In genomic region chr9:129451669-129452068, GRCh38 we compare ENCODE assay signal across 15 cellular contexts.
DNase-seq lines count a peak whose midpoint lies in the region; ATAC-seq and TF ChIP-seq lines count a peak whose summit lies in the region.
"Had no signal": no experiment of that assay in that cellular context is flagged by ENCODE, and none has a peak within 500 bp of the region (broad histone marks: within the 10 kb centered on the region; RNA-seq: fewer than 3 reads in every experiment).

No MANE protein-coding gene starts in this region.

- no peak for ATAC-seq in Panc1
- ATAC-seq in stimulated activated effector memory CD8-positive, alpha-beta T cell treated with anti-CD3 and anti-CD28 coated beads, Interleukin-12 subunit alpha, Interleukin-12 subunit beta, amount 100 ng/mL, for 72 hours = no peak
- ATAC-seq in GM23338 = no peak; the same call in 2 of the 3 replicates
- no peak for ATAC-seq in naive thymus-derived CD4-positive, alpha-beta T cell
- no peak for ATAC-seq in GM18867 (IDR thresholded peaks at IDR 0.05; ENCODE audit: unreplicated experiment)
- ATAC-seq: activated CD8-positive, alpha-beta T cell treated with anti-CD3 and anti-CD28 coated beads for 36 hours; PC-3 had no signal

- TF ChIP-seq CTCF in Panc1 (IDR thresholded peaks at IDR 0.05) (no peak), GM23338 (conservative IDR thresholded peaks at IDR 0.05; ENCODE audit: low read depth in 2 of 2) (no peak)

- no peaks in the 10 kb centered on the region for H3K36me3 Mint-ChIP-seq in stimulated activated effector memory CD8-positive, alpha-beta T cell treated with anti-CD3 and anti-CD28 coated beads, Interleukin-12 subunit alpha, Interleukin-12 subunit beta, amount 100 ng/mL, for 72 hours
- no peaks in the 10 kb centered on the region for H3K36me3 Mint-ChIP-seq in GM23338 (ENCODE audit: low read depth)
- peaks cover 0 to 3% (median 0%) of the 10 kb centered on the region in 5 donors for H3K36me3 Mint-ChIP-seq in naive thymus-derived CD4-positive, alpha-beta T cell

- H3K27me3 ChIP-seq in Panc1 (ENCODE audit: control insufficient read depth, insufficient read depth, low read length) (no peaks in the 10 kb centered on the region), duodenal mucosa (ENCODE audit: control insufficient read depth in 1 of 2, insufficient read depth in 2 of 2, low read length in 2 of 2) (no peaks in the 10 kb centered on the region), GM23338 (ENCODE audit: insufficient read depth) (no peaks in the 10 kb centered on the region)
- no peaks in the 10 kb centered on the region for H3K27me3 ChIP-seq in naive thymus-derived CD4-positive, alpha-beta T cell (ENCODE audit: control insufficient read depth in 2 of 2, insufficient read depth in 2 of 2, low read length in 2 of 2)

- no peak overlapping the region for H2AFZ ChIP-seq in GM23338

- H3F3A ChIP-seq in GM23338 (replicated peaks; ENCODE audit: low read depth) = no peaks in the 10 kb centered on the region

- no peak overlapping the region for H3K4me3 ChIP-seq in Panc1 (ENCODE audit: low read depth in 2 of 2, low read length in 2 of 2)
- no peak overlapping the region for H3K4me3 ChIP-seq in duodenal mucosa (ENCODE audit: low read depth in 1 of 2, low read length in 2 of 2)
- H3K4me3 ChIP-seq in mesodermal cell (ENCODE audit: extremely low read depth, insufficient read depth, low read length, poor library complexity, severe bottlenecking) = no peak overlapping the region
- no peak overlapping the region for H3K4me3 ChIP-seq in GM23338
- no peak overlapping the region for H3K4me3 ChIP-seq in naive thymus-derived CD4-positive, alpha-beta T cell (ENCODE audit: low read length)
- H3K4me3 ChIP-seq: lung had no signal

- no peaks in the 10 kb centered on the region for H3K9me3 Mint-ChIP-seq in stimulated activated effector memory CD8-positive, alpha-beta T cell treated with anti-CD3 and anti-CD28 coated beads, Interleukin-12 subunit alpha, Interleukin-12 subunit beta, amount 100 ng/mL, for 72 hours
- H3K9me3 Mint-ChIP-seq in GM23338 = no peaks in the 10 kb centered on the region; the same call in 2 of the 3 replicates
- H3K9me3 Mint-ChIP-seq in naive thymus-derived CD4-positive, alpha-beta T cell = peaks cover 0 to 5% (median 0%) of the 10 kb centered on the region in 11 donors
- H3K9me3 Mint-ChIP-seq: activated CD8-positive, alpha-beta T cell treated with anti-CD3 and anti-CD28 coated beads for 36 hours; T-helper 2 cell treated with Interferon-gamma antibody and Interleukin-4, amounts not matched to agents 5 μg/mL and 100 μg/mL, for 36 hours had no signal

- CTCF ChIA-PET in Panc1 (lab: Charles Lee) = interaction anchor here (0.6 kb wide), 1 partner anchor 267 kb away, joined by 3 read pairs; no protein-coding TSS in a partner anchor
- CTCF ChIA-PET in naive thymus-derived CD4-positive, alpha-beta T cell (lab: Charles Lee) = no interaction called here

- peak overlapping the region; percentile 53 for H3K27ac Mint-ChIP-seq in stimulated activated effector memory CD8-positive, alpha-beta T cell treated with anti-CD3 and anti-CD28 coated beads, Interleukin-12 subunit alpha, Interleukin-12 subunit beta, amount 100 ng/mL, for 72 hours
- H3K27ac Mint-ChIP-seq in GM23338 = no peak overlapping the region
- H3K27ac Mint-ChIP-seq in naive thymus-derived CD4-positive, alpha-beta T cell = peak overlapping the region in 1 of 9 donors; percentile 52
- H3K27ac Mint-ChIP-seq: activated CD8-positive, alpha-beta T cell treated with anti-CD3 and anti-CD28 coated beads for 36 hours had no signal

- no TSS peak for BruUV-seq in Panc1 (replicated peaks; lab: Mats Ljungman, UMichigan)

- intact Hi-C loops in Panc1 (cut with micrococcal nuclease; ENCODE audit: unreplicated experiment) = no loop called here
- intact Hi-C loops in naive thymus-derived CD4-positive, alpha-beta T cell (cut with micrococcal nuclease) = no loop called here

- H3K9me2 ChIP-seq in GM23338 (ENCODE audit: insufficient read depth) = no peaks in the 10 kb centered on the region

- no peak overlapping the region for H3K4me2 ChIP-seq in GM23338

- H3K27me3 Mint-ChIP-seq in GM23338 (ENCODE audit: insufficient read depth, low read depth, poor library complexity) = peaks cover 10% of the 10 kb centered on the region
- peaks cover 0 to 9% (median 0%) of the 10 kb centered on the region in 5 donors for H3K27me3 Mint-ChIP-seq in naive thymus-derived CD4-positive, alpha-beta T cell
- H3K27me3 Mint-ChIP-seq: activated CD8-positive, alpha-beta T cell treated with anti-CD3 and anti-CD28 coated beads for 36 hours had no signal

- H3K27ac ChIP-seq in Panc1 (ENCODE audit: low read length) (peak overlapping the region; percentile 71), duodenal mucosa (ENCODE audit: low read depth, low read length) (peak overlapping the region; percentile 20), mesodermal cell (ENCODE audit: low read depth, low read length, severe bottlenecking) (peak overlapping the region; percentile 23), GM23338 (ENCODE audit: low read depth) (no peak overlapping the region)
- H3K27ac ChIP-seq in naive thymus-derived CD4-positive, alpha-beta T cell (ENCODE audit: low read depth, low read length) = no peak overlapping the region

- in situ Hi-C loops in Panc1 (cut with HindIII; ENCODE audit: low pct_unique_long_range_greater_than_20kb, low sequenced_read_pairs) = no loop called here

- WGBS in mesodermal cell (ENCODE audit: insufficient coverage in 2 of 2), 2 experiments = 90 to 94% methylated on average over 10 of the region's 10 CpGs

- H3K4me3 Mint-ChIP-seq in stimulated activated effector memory CD8-positive, alpha-beta T cell treated with anti-CD3 and anti-CD28 coated beads, Interleukin-12 subunit alpha, Interleukin-12 subunit beta, amount 100 ng/mL, for 72 hours = no peak overlapping the region
- no peak overlapping the region for H3K4me3 Mint-ChIP-seq in GM23338
- H3K4me3 Mint-ChIP-seq in naive thymus-derived CD4-positive, alpha-beta T cell = no peak overlapping the region
- H3K4me3 Mint-ChIP-seq: activated CD8-positive, alpha-beta T cell treated with anti-CD3 and anti-CD28 coated beads for 36 hours; T-helper 2 cell treated with Interferon-gamma antibody and Interleukin-4, amounts not matched to agents 5 μg/mL and 100 μg/mL, for 36 hours had no signal

- H3K36me3 ChIP-seq in Panc1 (ENCODE audit: control insufficient read depth, insufficient read depth, low read length) = no peaks in the 10 kb centered on the region
- no peaks in the 10 kb centered on the region for H3K36me3 ChIP-seq in duodenal mucosa (ENCODE audit: control insufficient read depth in 1 of 2, insufficient read depth in 2 of 2, low read length in 2 of 2)
- H3K36me3 ChIP-seq in mesodermal cell (ENCODE audit: control insufficient read depth, insufficient read depth, low read length) = no peaks in the 10 kb centered on the region
- no peaks in the 10 kb centered on the region for H3K36me3 ChIP-seq in GM23338 (ENCODE audit: insufficient read depth)
- H3K36me3 ChIP-seq in naive thymus-derived CD4-positive, alpha-beta T cell (ENCODE audit: control insufficient read depth in 2 of 3, insufficient read depth in 3 of 3, low read length in 3 of 3) = no peaks in the 10 kb centered on the region

- POLR2A ChIA-PET in Panc1 (lab: Charles Lee) = no interaction called here
- POLR2A ChIA-PET in naive thymus-derived CD4-positive, alpha-beta T cell (lab: Charles Lee) = interaction anchor here (0.7 kb wide), 1 partner anchor 310 kb away, joined by 3 read pairs; no protein-coding TSS in a partner anchor

- H3K79me2 ChIP-seq in GM23338 (replicated peaks; ENCODE audit: insufficient read depth) = no peaks in the 10 kb centered on the region

- no peaks in the 10 kb centered on the region for H4K20me1 ChIP-seq in GM23338 (replicated peaks; ENCODE audit: insufficient read depth)

- H3K9ac ChIP-seq in duodenal mucosa (ENCODE audit: low read depth in 1 of 2, low read length in 2 of 2) = no peak overlapping the region

- no peaks in the 10 kb centered on the region for H3K9me3 ChIP-seq in Panc1 (ENCODE audit: control insufficient read depth, insufficient read depth, low read depth, low read length)
- H3K9me3 ChIP-seq in duodenal mucosa (ENCODE audit: control insufficient read depth in 1 of 2, low read length in 2 of 2) = peaks cover 0 to under 1% of the 10 kb centered on the region in 2 donors
- no peaks in the 10 kb centered on the region for H3K9me3 ChIP-seq in mesodermal cell (ENCODE audit: control insufficient read depth, low read length)
- H3K9me3 ChIP-seq in naive thymus-derived CD4-positive, alpha-beta T cell (ENCODE audit: control insufficient read depth in 2 of 3, low read length in 3 of 3) = no peaks in the 10 kb centered on the region

- H3K4me1 ChIP-seq in Panc1 (ENCODE audit: control insufficient read depth, insufficient read depth, low read length) (peaks cover 18% of the 10 kb centered on the region), duodenal mucosa (ENCODE audit: control insufficient read depth in 1 of 2, insufficient read depth in 2 of 2, low read length in 2 of 2) (no peaks in the 10 kb centered on the region), mesodermal cell (ENCODE audit: control insufficient read depth, insufficient read depth, low read length, poor library complexity, severe bottlenecking) (peaks cover 7% of the 10 kb centered on the region), GM23338 (ENCODE audit: insufficient read depth) (no peaks in the 10 kb centered on the region)
- no peaks in the 10 kb centered on the region for H3K4me1 ChIP-seq in naive thymus-derived CD4-positive, alpha-beta T cell (ENCODE audit: control insufficient read depth in 2 of 2, insufficient read depth in 2 of 2, low read length in 2 of 2)

- peaks cover 21% of the 10 kb centered on the region for H3K4me1 Mint-ChIP-seq in stimulated activated effector memory CD8-positive, alpha-beta T cell treated with anti-CD3 and anti-CD28 coated beads, Interleukin-12 subunit alpha, Interleukin-12 subunit beta, amount 100 ng/mL, for 72 hours
- peaks cover 24% of the 10 kb centered on the region for H3K4me1 Mint-ChIP-seq in GM23338
- H3K4me1 Mint-ChIP-seq in naive thymus-derived CD4-positive, alpha-beta T cell = peaks cover 10 to 23% (median 15%) of the 10 kb centered on the region in 7 donors

- no peak for DNase-seq in Panc1 (ENCODE audit: low read depth, low spot score)
- DNase-seq in stimulated activated effector memory CD8-positive, alpha-beta T cell treated with anti-CD3 and anti-CD28 coated beads, Interleukin-12 subunit alpha, Interleukin-12 subunit beta, amount 100 ng/mL, for 72 hours (ENCODE audit: low spot score in 2 of 2) = no peak
- no peak for DNase-seq in GM23338 (ENCODE audit: low spot score)
- no peak for DNase-seq in naive thymus-derived CD4-positive, alpha-beta T cell
- DNase-seq in ecto neural progenitor cell (ENCODE audit: low spot score) = no peak
- DNase-seq: activated CD8-positive, alpha-beta T cell treated with anti-CD3 and anti-CD28 coated beads for 36 hours; activated naive CD4-positive, alpha-beta T cell; KG1; NCI-H2029 treated with DMSO at 0.1 percent for 48 hours; PC-3 had no signal

TF ChIP-seq in GM23338, 12 proteins besides CTCF, POLR2A, EP300 and RAD21 (continues in another document):
- no peak for TF ChIP-seq ZNF114 (CRISPR knock-in tag; IDR thresholded peaks at IDR 0.05)
- TF ChIP-seq EZH2phosphoT487 (IDR thresholded peaks at IDR 0.05; ENCODE audit: unreplicated experiment) = no peak

Comparison
In these comparisons a context has a peak if more than half of its experiments do, and no peak if none do; other contexts are left out.
1. H3K27ac ChIP-seq: peak in Panc1 (single experiment), duodenal mucosa (single experiment) and mesodermal cell (single experiment); none in GM23338 (single experiment) and naive thymus-derived CD4-positive, alpha-beta T cell (single experiment).